ENCODE assay signal across 9 cellular contexts in genomic region chr2:231711677-231712461, GRCh38. TPM values are rescaled to one million over a fixed set of nuclear protein-coding genes. Genes with fewer than 3 reads are reported as not detected.
DNase-seq lines count a peak whose midpoint lies in the region; ATAC-seq, FAIRE-seq and TF ChIP-seq lines count a peak whose summit lies in the region.
"Had no signal": no experiment of that assay in that cellular context is flagged by ENCODE, and none has a peak within 500 bp of the region (broad histone marks: within the 10 kb centered on the region; RNA-seq: fewer than 3 reads in every experiment).

No MANE protein-coding gene starts in this region.

- H3K4me3 ChIP-seq in BJ (ENCODE audit: low read depth, low read length) (peak overlapping the region; percentile 78), NT2/D1 (ENCODE audit: insufficient read length, low read depth) (peak overlapping the region; percentile 98), duodenal mucosa (ENCODE audit: low read depth in 1 of 2, low read length in 2 of 2) (peak overlapping the region; percentile 85 to 93)

- TF ChIP-seq CTCF in BJ (IDR thresholded peaks at IDR 0.05; ENCODE audit: insufficient read depth, low read depth, low read length) (no peak), nephron progenitor cell (IDR thresholded peaks at IDR 0.05) (no peak)

- peak overlapping the region; percentile 88 for H3K27ac ChIP-seq in duodenal mucosa (ENCODE audit: low read depth, low read length)

- FAIRE-seq in urothelium cell line (lab: Jason Lieb, UNC): no peak
- FAIRE-seq: islet of Langerhans had no signal

- H3K27ac Mint-ChIP-seq in nephron progenitor cell: peak overlapping the region; percentile 99

- DNase-seq in BJ (ENCODE audit: low read depth) (no peak), NT2/D1 (ENCODE audit: low read depth, low spot score) (no peak), nephron progenitor cell (no peak), NOMO-1 treated with DMSO at 0.1 percent for 48 hours (lab: John Stamatoyannopoulos, UW; ENCODE audit: unreplicated experiment) (no peak), NCI-H526 (lab: John Stamatoyannopoulos, UW) (no peak), urothelium cell line (ENCODE audit: low spot score) (no peak)

- CTCF ChIA-PET in BJ (lab: Yijun Ruan, JAX): interaction anchor here (1.2 to 8.9 kb wide), 6 partner anchors 8 to 110 kb away, joined by 5 to 719 read pairs (median 26); no protein-coding TSS in a partner anchor

- H3K9me3 ChIP-seq in NT2/D1 (ENCODE audit: insufficient read depth, low read length) (no peaks in the 10 kb centered on the region), duodenal mucosa (ENCODE audit: control insufficient read depth in 1 of 2, low read length in 2 of 2) (no peaks in the 10 kb centered on the region)

- H3K9ac ChIP-seq in NT2/D1 (ENCODE audit: insufficient read length, low read depth) (peak overlapping the region; percentile 99), duodenal mucosa (ENCODE audit: low read depth in 1 of 2, low read length in 2 of 2) (peak overlapping the region; percentile 90 to 91)

- H3K27me3 ChIP-seq in BJ (ENCODE audit: control insufficient read depth, insufficient read depth, low read length) (no peaks in the 10 kb centered on the region), NT2/D1 (ENCODE audit: insufficient read depth, insufficient read length) (no peaks in the 10 kb centered on the region), duodenal mucosa (ENCODE audit: control insufficient read depth in 1 of 2, insufficient read depth in 2 of 2, low read length in 2 of 2) (no peaks in the 10 kb centered on the region)

- peaks cover 2% of the 10 kb centered on the region for H3K27me3 Mint-ChIP-seq in nephron progenitor cell (ENCODE audit: low read depth, poor library complexity)

- H3K9me3 Mint-ChIP-seq in nephron progenitor cell: peaks cover 3% of the 10 kb centered on the region

- peaks cover 35% of the 10 kb centered on the region for H3K4me1 Mint-ChIP-seq in nephron progenitor cell

- POLR2A ChIA-PET in BJ (lab: Charles Lee): interaction anchor here (0.6 kb wide), 1 partner anchor 34 kb away, joined by 15 read pairs; no protein-coding TSS in a partner anchor

- H3K36me3 Mint-ChIP-seq in nephron progenitor cell (ENCODE audit: low read depth): peaks cover 24% of the 10 kb centered on the region

- peaks cover 35% of the 10 kb centered on the region for H3K4me1 ChIP-seq in NT2/D1 (ENCODE audit: insufficient read depth, insufficient read length)
- H3K4me1 ChIP-seq in duodenal mucosa (ENCODE audit: control insufficient read depth in 1 of 2, insufficient read depth in 2 of 2, low read length in 2 of 2): peaks cover 25 to 36% of the 10 kb centered on the region in 2 donors

- H3K4me3 Mint-ChIP-seq in nephron progenitor cell: peak overlapping the region; percentile 87

- H3K36me3 ChIP-seq in BJ (ENCODE audit: control insufficient read depth, insufficient read depth, low read length): peaks cover 10% of the 10 kb centered on the region
- peaks cover 45% of the 10 kb centered on the region for H3K36me3 ChIP-seq in NT2/D1 (ENCODE audit: insufficient read depth, insufficient read length, low read length)
- peaks cover 10 to 19% of the 10 kb centered on the region in 2 donors for H3K36me3 ChIP-seq in duodenal mucosa (ENCODE audit: control insufficient read depth in 1 of 2, insufficient read depth in 2 of 2, low read length in 2 of 2)

- no peak for ATAC-seq in HG02973 (IDR thresholded peaks at IDR 0.05; ENCODE audit: unreplicated experiment)

RNA-seq across cellular contexts. Expression of gene PTMA, which starts 3.5 kb away (rescaled TPM):
- polyA plus RNA-seq in BJ (2011; rRNA removed): 363 and 447 TPM in 2 replicates
- polyA minus RNA-seq in BJ (2011; rRNA and poly(A)+ RNA removed): 91.3 and 93.2 TPM in 2 replicates
